Comparison of ENCODE assay signal across 20 cellular contexts in genomic region chr20:38559764-38560163, GRCh38. TPM values are rescaled to one million over a fixed set of nuclear protein-coding genes. Genes with fewer than 3 reads are reported as not detected.
DNase-seq lines count a peak whose midpoint lies in the region; ATAC-seq and TF ChIP-seq lines count a peak whose summit lies in the region.
"Had no signal": no experiment of that assay in that cellular context is flagged by ENCODE, and none has a peak within 500 bp of the region (broad histone marks: within the 10 kb centered on the region; RNA-seq: fewer than 3 reads in every experiment).

No MANE protein-coding gene starts in this region.

- peak overlapping the region; percentile 11 for H3K27ac Mint-ChIP-seq in activated T-helper 17 cell treated with anti-CD3 and anti-CD28 coated beads, Interleukin-2, amount 50 U/mL, for 72 hours
- peak overlapping the region; percentile 83 for H3K27ac Mint-ChIP-seq in mesothelial cell of epicardium

- H3K4me3 Mint-ChIP-seq in activated T-helper 17 cell treated with anti-CD3 and anti-CD28 coated beads, Interleukin-2, amount 50 U/mL, for 72 hours, result no peak overlapping the region
- H3K4me3 Mint-ChIP-seq in mesothelial cell of epicardium, result no peak overlapping the region
- H3K4me3 Mint-ChIP-seq: CD4-positive, alpha-beta memory T cell had no signal

- TF ChIP-seq POLR2A in lower leg skin (IDR thresholded peaks at IDR 0.05), result no peak

- DNase-seq in EH (ENCODE audit: low read depth) (peak; percentile 78), HS-5 (ENCODE audit: low read depth) (peak; percentile 14), mesothelial cell of epicardium (ENCODE audit: low spot score in 2 of 2, unreplicated experiment in 2 of 2) (no peak), lower leg skin (ENCODE audit: low spot score in 2 of 2) (no peak)
- no peak for DNase-seq in activated CD8-positive, alpha-beta memory T cell treated with anti-CD3 and anti-CD28 coated beads for 24 hours
- DNase-seq: ACHN; BE2C; CD4-positive, alpha-beta memory T cell; DND-41; NCI-H1092; NCI-H1694 treated with DMSO at 0.1 percent for 48 hours; NCI-H2107; NCI-H2227 treated with DMSO at 0.1 percent for 48 hours; NCI-H524; PC-9; SJCRH30 had no signal

- no peak for ATAC-seq in activated T-helper 17 cell treated with anti-CD3 and anti-CD28 coated beads, Interleukin-2, amount 50 U/mL, for 72 hours (replicated peaks)
- no peak for ATAC-seq in GM21529 (IDR thresholded peaks at IDR 0.05; ENCODE audit: unreplicated experiment)

- H3K27me3 Mint-ChIP-seq in activated T-helper 17 cell treated with anti-CD3 and anti-CD28 coated beads, Interleukin-2, amount 50 U/mL, for 72 hours, result no peaks in the 10 kb centered on the region
- H3K27me3 Mint-ChIP-seq in mesothelial cell of epicardium (ENCODE audit: low read depth), result no peaks in the 10 kb centered on the region
- H3K27me3 Mint-ChIP-seq: CD4-positive, alpha-beta memory T cell had no signal

- no peaks in the 10 kb centered on the region for H3K9me3 Mint-ChIP-seq in activated T-helper 17 cell treated with anti-CD3 and anti-CD28 coated beads, Interleukin-2, amount 50 U/mL, for 72 hours
- H3K9me3 Mint-ChIP-seq in mesothelial cell of epicardium, result peaks cover 4% of the 10 kb centered on the region
- H3K9me3 Mint-ChIP-seq: CD4-positive, alpha-beta memory T cell had no signal

- TF ChIP-seq CTCF in mesothelial cell of epicardium (IDR thresholded peaks at IDR 0.05; ENCODE audit: unreplicated experiment), result no peak
- no peak for TF ChIP-seq CTCF in lower leg skin (IDR thresholded peaks at IDR 0.05)

- no peaks in the 10 kb centered on the region for H3K4me1 Mint-ChIP-seq in activated T-helper 17 cell treated with anti-CD3 and anti-CD28 coated beads, Interleukin-2, amount 50 U/mL, for 72 hours
- peaks cover 21% of the 10 kb centered on the region for H3K4me1 Mint-ChIP-seq in mesothelial cell of epicardium
- H3K4me1 Mint-ChIP-seq: CD4-positive, alpha-beta memory T cell had no signal

- intact Hi-C loops in lower leg skin (cut with DNase I; ENCODE audit: low total_unique reads), result no loop called here

- H3K36me3 Mint-ChIP-seq in activated T-helper 17 cell treated with anti-CD3 and anti-CD28 coated beads, Interleukin-2, amount 50 U/mL, for 72 hours (ENCODE audit: low read depth), result peaks cover 22% of the 10 kb centered on the region
- H3K36me3 Mint-ChIP-seq in mesothelial cell of epicardium, result peaks cover 47% of the 10 kb centered on the region

- 83 to 88% methylated on average over 3 of the region's 3 CpGs for WGBS in lower leg skin, 2 donors

- H3K4me3 ChIP-seq in lower leg skin (ENCODE audit: low read depth, poor library complexity, severe bottlenecking), result no peak overlapping the region
- H3K4me3 ChIP-seq: HAP-1, PC-9, SJCRH30 had no signal

RNA-seq across cellular contexts. Expression of gene ADIG, which starts 21.2 kb away (rescaled TPM):
- total RNA-seq in activated T-helper 17 cell treated with anti-CD3 and anti-CD28 coated beads, Interleukin-2, amount 50 U/mL, for 72 hours, result not detected
- total RNA-seq in mesothelial cell of epicardium, result not detected in 3 replicates
- total RNA-seq in lower leg skin, result not detected
- total RNA-seq: CD4-positive, alpha-beta memory T cell; MCF 10A; PC-9; SJCRH30 had no signal

RNA-seq across cellular contexts. Expression of gene ARHGAP40, which starts 41.8 kb away (rescaled TPM):
- not detected for total RNA-seq in activated T-helper 17 cell treated with anti-CD3 and anti-CD28 coated beads, Interleukin-2, amount 50 U/mL, for 72 hours
- total RNA-seq in mesothelial cell of epicardium (0.33 to 0.54 TPM (median 0.45 TPM) in 3 replicates), lower leg skin (10 to 100 TPM; 27.0 to 54.8 (median 45.9) TPM)
- total RNA-seq: CD4-positive, alpha-beta memory T cell; MCF 10A; SJCRH30 had no signal

Comparison
In these comparisons a context has a peak if more than half of its experiments do, and no peak if none do; other contexts are left out.
1. DNase-seq: peak in EH (single experiment) and HS-5 (single experiment); none in mesothelial cell of epicardium (0 of 2), lower leg skin (0 of 2) and activated CD8-positive, alpha-beta memory T cell treated with anti-CD3 and anti-CD28 coated beads for 24 hours (single experiment).
2. RNA of gene ARHGAP40, which starts 41.8 kb away (total RNA-seq): 27.0 to 54.8 TPM in lower leg skin; 0.33 to 0.54 TPM in mesothelial cell of epicardium and not detected in activated T-helper 17 cell treated with anti-CD3 and anti-CD28 coated beads, Interleukin-2, amount 50 U/mL, for 72 hours; every median in the first group is over 10 times any median in the second.